26 cellular contexts compared by ENCODE assay signal in genomic region chr17:9538626-9539025, GRCh38. TPM values are rescaled to one million over a fixed set of nuclear protein-coding genes. Genes with fewer than 3 reads are reported as not detected.
"Had no signal": no experiment of that assay in that cellular context is flagged by ENCODE, and none has a peak within 500 bp of the region (broad histone marks: within the 10 kb centered on the region; RNA-seq: fewer than 3 reads in every experiment).

No MANE protein-coding gene starts in this region.

- DNase-seq: activated CD4-positive, alpha-beta memory T cell treated with anti-CD3 and anti-CD28 coated beads, Interleukin-2, amount 10 ng/mL, durations not matched to agents 7 days and 5 days; activated CD4-positive, alpha-beta T cell treated with anti-CD3 and anti-CD28 coated beads for 36 hours; activated CD4-positive, alpha-beta T cell treated with anti-CD3 and anti-CD28 coated beads, Interleukin-2, amount 50 U/mL, for 1 hour; activated naive CD4-positive, alpha-beta T cell treated with anti-CD3 and anti-CD28 coated beads, Interleukin-2, amount 50 U/mL, for 16 hours; activated naive CD8-positive, alpha-beta T cell treated with anti-CD3 and anti-CD28 coated beads, Interleukin-2, amount 10 ng/mL, durations not matched to agents 7 days and 5 days; adrenal gland; anterior cingulate cortex; caudate nucleus; Karpas-422; MM.1S; NCI-H1105 treated with DMSO at 0.1 percent for 48 hours; NCI-H1436 treated with DMSO at 0.1 percent for 48 hours; NCI-H187 treated with DMSO at 0.1 percent for 48 hours; NCI-H2081 treated with DMSO at 0.1 percent for 48 hours; NCI-H446; NCI-H526; SIG-M5; T-cell; T-helper 2 cell; T1000 had no signal

- H3K27me3 Mint-ChIP-seq: activated CD4-positive, alpha-beta memory T cell treated with anti-CD3 and anti-CD28 coated beads, Interleukin-2, amount 10 ng/mL, durations not matched to agents 7 days and 5 days; activated CD4-positive, alpha-beta T cell treated with anti-CD3 and anti-CD28 coated beads for 36 hours; activated naive CD8-positive, alpha-beta T cell treated with anti-CD3 and anti-CD28 coated beads, Interleukin-2, amount 10 ng/mL, durations not matched to agents 7 days and 5 days; T-cell had no signal

- H3K27me3 ChIP-seq: adrenal gland, breast epithelium had no signal

- H3K4me3 ChIP-seq: adrenal gland, breast epithelium, K562 had no signal

- H3K4me1 ChIP-seq: adrenal gland, breast epithelium had no signal

- H3K27ac ChIP-seq: adrenal gland, breast epithelium, VCaP had no signal

- H3K9me3 Mint-ChIP-seq: activated CD4-positive, alpha-beta memory T cell treated with anti-CD3 and anti-CD28 coated beads, Interleukin-2, amount 10 ng/mL, durations not matched to agents 7 days and 5 days; activated naive CD8-positive, alpha-beta T cell treated with anti-CD3 and anti-CD28 coated beads, Interleukin-2, amount 10 ng/mL, durations not matched to agents 7 days and 5 days; T-cell had no signal

- H3K4me3 Mint-ChIP-seq: activated CD4-positive, alpha-beta memory T cell treated with anti-CD3 and anti-CD28 coated beads, Interleukin-2, amount 10 ng/mL, durations not matched to agents 7 days and 5 days; activated CD4-positive, alpha-beta T cell treated with anti-CD3 and anti-CD28 coated beads for 36 hours; activated naive CD8-positive, alpha-beta T cell treated with anti-CD3 and anti-CD28 coated beads, Interleukin-2, amount 10 ng/mL, durations not matched to agents 7 days and 5 days; T-cell had no signal

- H3K4me1 Mint-ChIP-seq: activated CD4-positive, alpha-beta memory T cell treated with anti-CD3 and anti-CD28 coated beads, Interleukin-2, amount 10 ng/mL, durations not matched to agents 7 days and 5 days; activated CD4-positive, alpha-beta T cell treated with anti-CD3 and anti-CD28 coated beads for 36 hours had no signal

- H3K36me3 ChIP-seq: adrenal gland, breast epithelium had no signal

- H3K27ac Mint-ChIP-seq: activated CD4-positive, alpha-beta memory T cell treated with anti-CD3 and anti-CD28 coated beads, Interleukin-2, amount 10 ng/mL, durations not matched to agents 7 days and 5 days; activated CD4-positive, alpha-beta T cell treated with anti-CD3 and anti-CD28 coated beads for 36 hours; activated naive CD8-positive, alpha-beta T cell treated with anti-CD3 and anti-CD28 coated beads, Interleukin-2, amount 10 ng/mL, durations not matched to agents 7 days and 5 days; T-cell had no signal

RNA-seq across cellular contexts. Expression of gene CFAP52, which starts 37.8 kb away (rescaled TPM):
- total RNA-seq: activated CD4-positive, alpha-beta memory T cell treated with anti-CD3 and anti-CD28 coated beads, Interleukin-2, amount 10 ng/mL, durations not matched to agents 7 days and 5 days; activated CD4-positive, alpha-beta T cell treated with anti-CD3 and anti-CD28 coated beads for 36 hours; activated CD8-positive, alpha-beta memory T cell treated with anti-CD3 and anti-CD28 coated beads for 36 hours; activated naive CD8-positive, alpha-beta T cell treated with anti-CD3 and anti-CD28 coated beads, Interleukin-2, amount 10 ng/mL, durations not matched to agents 7 days and 5 days; K562; OCI-LY7; RPMI7951; T-cell had no signal
- polyA plus RNA-seq: K562 had no signal
